In the genomic region with DNA sequence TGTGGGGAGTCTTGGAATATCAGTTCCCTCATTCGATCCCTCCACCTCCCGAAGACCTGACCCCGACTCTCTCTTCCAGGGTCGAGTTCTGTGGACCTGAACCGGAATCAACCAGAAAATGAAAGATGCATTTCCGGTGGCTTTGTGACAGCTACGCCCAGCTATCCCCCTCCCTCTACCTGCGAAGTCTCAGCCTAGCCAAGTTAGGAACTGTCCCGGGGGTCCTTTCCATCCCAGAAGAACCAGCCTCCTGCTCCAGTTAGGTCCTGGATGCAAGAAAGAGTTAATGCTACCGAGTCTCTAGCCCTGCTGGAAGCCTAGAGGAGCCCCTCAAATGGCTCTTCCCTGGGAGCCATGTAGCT, we compare ENCODE assay signal across 9 cellular contexts. TPM values are rescaled to one million over a fixed set of nuclear protein-coding genes. Genes with fewer than 3 reads are reported as not detected.
DNase-seq lines count a peak whose midpoint lies in the region; ATAC-seq, FAIRE-seq and TF ChIP-seq lines count a peak whose summit lies in the region.
"Had no signal": no experiment of that assay in that cellular context is flagged by ENCODE, and none has a peak within 500 bp of the region (broad histone marks: within the 10 kb centered on the region; RNA-seq: fewer than 3 reads in every experiment).

No MANE protein-coding gene starts in this region.

- TF ChIP-seq CTCF in astrocyte (IDR thresholded peaks at IDR 0.05; ENCODE audit: insufficient read depth, low read depth, low read length) = no peak

- no peaks in the 10 kb centered on the region for H3K9me3 Mint-ChIP-seq in astrocyte (ENCODE audit: unreplicated experiment)

- no peaks in the 10 kb centered on the region for H3K4me1 Mint-ChIP-seq in astrocyte (ENCODE audit: low read depth, unreplicated experiment)

- DNase-seq in astrocyte (ENCODE audit: low read depth) = no peak
- DNase-seq in trophoblast cell = no peak
- no peak for DNase-seq in activated CD8-positive, alpha-beta memory T cell treated with anti-CD3 and anti-CD28 coated beads, Interleukin-2, amount 50 U/mL, for 4 hours
- no peak for DNase-seq in NCI-H510A (lab: John Stamatoyannopoulos, UW)
- no peak for DNase-seq in NCI-H1105 treated with DMSO at 0.1 percent for 48 hours (lab: John Stamatoyannopoulos, UW)
- no peak for DNase-seq in D341Med (ENCODE audit: low spot score)

- no peak overlapping the region for H3K27ac Mint-ChIP-seq in astrocyte (ENCODE audit: unreplicated experiment)

- no peak overlapping the region for H3K4ac ChIP-seq in trophoblast cell (ENCODE audit: low read depth, low read length)

- no peak overlapping the region for H2AK5ac ChIP-seq in trophoblast cell (ENCODE audit: low read length)

- no peak overlapping the region for H3K4me3 Mint-ChIP-seq in astrocyte (ENCODE audit: unreplicated experiment)

- H2BK12ac ChIP-seq in trophoblast cell (ENCODE audit: low read length) = no peak overlapping the region

- peaks cover 3% of the 10 kb centered on the region for H3K36me3 Mint-ChIP-seq in astrocyte (ENCODE audit: low read depth, unreplicated experiment)

- H4K12ac ChIP-seq in trophoblast cell (ENCODE audit: low read depth, low read length) = no peak overlapping the region

- H3K27me3 ChIP-seq in astrocyte (ENCODE audit: insufficient read depth, low read length) (no peaks in the 10 kb centered on the region), trophoblast cell (ENCODE audit: insufficient read depth, low read length) (no peaks in the 10 kb centered on the region)

- H2BK5ac ChIP-seq in trophoblast cell (ENCODE audit: low read depth, low read length, poor library complexity) = no peak overlapping the region

- WGBS in trophoblast cell (ENCODE audit: extremely low coverage, insufficient coverage, insufficient read length) = no CpG with 5 or more reads among the region's 10 CpGs

- no peaks in the 10 kb centered on the region for H3K9me3 ChIP-seq in astrocyte (ENCODE audit: insufficient read depth, low read depth, low read length)
- no peaks in the 10 kb centered on the region for H3K9me3 ChIP-seq in trophoblast cell (ENCODE audit: insufficient read depth, low read depth, low read length)

- no peak overlapping the region for H4K91ac ChIP-seq in trophoblast cell (ENCODE audit: low read depth, low read length)

- H3K14ac ChIP-seq in trophoblast cell (ENCODE audit: low read length) = no peak overlapping the region

- H3K9ac ChIP-seq in astrocyte (ENCODE audit: low read length) (peak overlapping the region; percentile 60), trophoblast cell (ENCODE audit: low read length) (no peak overlapping the region)

- H2AFZ ChIP-seq in astrocyte (ENCODE audit: low read depth, low read length) = peak overlapping the region; percentile 52
- H2AFZ ChIP-seq in trophoblast cell (ENCODE audit: insufficient read depth, low read length, poor library complexity) = no peak overlapping the region

- no peaks in the 10 kb centered on the region for H3K79me1 ChIP-seq in trophoblast cell (ENCODE audit: low read length)

- H4K8ac ChIP-seq in trophoblast cell (ENCODE audit: low read depth, low read length) = no peak overlapping the region

- H4K20me1 ChIP-seq in astrocyte (ENCODE audit: insufficient read depth, low read length) = no peaks in the 10 kb centered on the region

- peak; percentile 65 for ATAC-seq in GM19035 (IDR thresholded peaks at IDR 0.05; ENCODE audit: unreplicated experiment)
- peak; percentile 57 for ATAC-seq in HG02852 (IDR thresholded peaks at IDR 0.05; ENCODE audit: unreplicated experiment)

- FAIRE-seq in astrocyte (lab: Jason Lieb, UNC) = no peak
- FAIRE-seq: keratinocyte had no signal

- H3K23ac ChIP-seq in trophoblast cell (ENCODE audit: low read length) = no peak overlapping the region

- H2BK120ac ChIP-seq in trophoblast cell (ENCODE audit: insufficient read depth, low read length, poor library complexity) = no peak overlapping the region

- H3K4me2 ChIP-seq in astrocyte (ENCODE audit: low read length) (peak overlapping the region; percentile 88), trophoblast cell (ENCODE audit: low read length) (peak overlapping the region; percentile 86)

- H3K18ac ChIP-seq in trophoblast cell (ENCODE audit: low read length) = no peak overlapping the region

- H3K79me2 ChIP-seq in astrocyte (ENCODE audit: insufficient read depth, low read length) (no peaks in the 10 kb centered on the region), trophoblast cell (ENCODE audit: control insufficient read depth, insufficient read depth, low read length, poor library complexity) (no peaks in the 10 kb centered on the region)

- H3K4me1 ChIP-seq in astrocyte (ENCODE audit: insufficient read depth, low read length) = no peaks in the 10 kb centered on the region
- peaks cover 0 to 2% of the 10 kb centered on the region in 2 experiments for H3K4me1 ChIP-seq in trophoblast cell (ENCODE audit: control insufficient read depth in 1 of 2, insufficient read depth in 2 of 2, low read length in 2 of 2)

- H3K4me3 ChIP-seq in astrocyte (ENCODE audit: insufficient read depth, low read depth, low read length) (peak overlapping the region; percentile 51), trophoblast cell (ENCODE audit: low read depth, low read length) (no peak overlapping the region)

- no peaks in the 10 kb centered on the region for H3K36me3 ChIP-seq in astrocyte (ENCODE audit: insufficient read depth, low read length)
- H3K36me3 ChIP-seq in trophoblast cell (ENCODE audit: control insufficient read depth in 1 of 2, insufficient read depth in 2 of 2, low read length in 2 of 2) = no peaks in the 10 kb centered on the region

- H3K27ac ChIP-seq in astrocyte (ENCODE audit: low read depth, low read length) (no peak overlapping the region), trophoblast cell (ENCODE audit: low read depth, low read length) (no peak overlapping the region)

- no peaks in the 10 kb centered on the region for H3K27me3 Mint-ChIP-seq in astrocyte (ENCODE audit: low read depth, unreplicated experiment)

RNA-seq across cellular contexts. Expression of a gene that starts 13.4 kb away (rescaled TPM):
- not detected in 2 replicates for total RNA-seq in astrocyte
- polyA plus RNA-seq in trophoblast cell (2013) = not detected in 2 replicates
- polyA plus RNA-seq: keratinocyte had no signal

RNA-seq across cellular contexts. Expression of a gene that starts 44.1 kb away (rescaled TPM):
- not detected in 2 replicates for total RNA-seq in astrocyte
- not detected in 2 replicates for polyA plus RNA-seq in trophoblast cell (2013)
- polyA plus RNA-seq: keratinocyte had no signal

RNA-seq across cellular contexts. Expression of a gene that starts 48.0 kb away (rescaled TPM):
- 5.2 and 5.4 TPM in 2 replicates for total RNA-seq in astrocyte
- polyA plus RNA-seq in trophoblast cell (2013) = 2.4 and 2.9 TPM in 2 replicates

RNA-seq across cellular contexts. Expression of a gene that starts 48.7 kb away (rescaled TPM):
- 6.6 and 6.8 TPM in 2 replicates for total RNA-seq in astrocyte
- 5.2 and 5.4 TPM in 2 replicates for polyA plus RNA-seq in trophoblast cell (2013)
